ENCODE assay signal across 11 cellular contexts in genomic region chr1:224454337-224455055, GRCh38. TPM values are rescaled to one million over a fixed set of nuclear protein-coding genes. Genes with fewer than 3 reads are reported as not detected.
DNase-seq lines count a peak whose midpoint lies in the region; ATAC-seq and TF ChIP-seq lines count a peak whose summit lies in the region.
"Had no signal": no experiment of that assay in that cellular context is flagged by ENCODE, and none has a peak within 500 bp of the region (broad histone marks: within the 10 kb centered on the region; RNA-seq: fewer than 3 reads in every experiment).

No MANE protein-coding gene starts in this region.

- H3F3A ChIP-seq in MM.1S (ENCODE audit: insufficient read depth, low read length) = peaks cover 9% of the 10 kb centered on the region; the same call in 1 of the 2 replicates

- 42 to 52% methylated on average over 8 of the region's 8 CpGs for WGBS in esophagus, 2 donors

- no peak for ATAC-seq in HG02678 (IDR thresholded peaks at IDR 0.05; ENCODE audit: unreplicated experiment)

- no peak overlapping the region for H2AFZ ChIP-seq in MM.1S (ENCODE audit: low read length)

- intact Hi-C loops in dorsolateral prefrontal cortex (cut with DNase I) = loop anchor here in 1 of 2 donors (2.0 to 5.0 kb wide), 4 partner anchors 18 to 342 kb away; partner anchors contain the start of genes CNIH4, FBXO28 and NVL

- H3K4me1 ChIP-seq in MM.1S (ENCODE audit: low read length) (no peaks in the 10 kb centered on the region), esophagus (ENCODE audit: control insufficient read depth in 2 of 2, insufficient read depth in 2 of 2, low read length in 1 of 2) (peaks cover 3 to 10% of the 10 kb centered on the region in 2 donors), mucosa of rectum (ENCODE audit: control insufficient read depth in 2 of 2, insufficient read depth in 2 of 2, low read length in 2 of 2) (peaks cover 32 to 46% of the 10 kb centered on the region in 2 donors)

- H3K79me2 ChIP-seq in MM.1S (ENCODE audit: low read length) = no peaks in the 10 kb centered on the region

- no peaks in the 10 kb centered on the region for H3K9me2 ChIP-seq in MM.1S (replicated peaks; ENCODE audit: insufficient read depth, low read length)

- H4K20me1 ChIP-seq in MM.1S (ENCODE audit: insufficient read depth, low read length) = no peaks in the 10 kb centered on the region

- H3K9me3 ChIP-seq in MM.1S (replicated peaks; ENCODE audit: insufficient read depth, low read length) (no peaks in the 10 kb centered on the region), esophagus (ENCODE audit: control insufficient read depth in 2 of 2, insufficient read depth in 1 of 2, low read depth in 1 of 2, low read length in 1 of 2) (no peaks in the 10 kb centered on the region), mucosa of rectum (ENCODE audit: control insufficient read depth in 2 of 2, low read length in 2 of 2) (no peaks in the 10 kb centered on the region)
- H3K9me3 ChIP-seq: adrenal gland had no signal

- TF ChIP-seq CTCF in C4-2B (conservative IDR thresholded peaks at IDR 0.05) = no peak
- TF ChIP-seq CTCF in MM.1S (IDR thresholded peaks at IDR 0.05; ENCODE audit: low read length) = no peak
- TF ChIP-seq CTCF in dorsolateral prefrontal cortex (IDR thresholded peaks at IDR 0.05 in 54 of 56, conservative IDR thresholded peaks at IDR 0.05 in 2 of 56; ENCODE audit: low read depth in 1 of 56, partially characterized antibody in 56 of 56) = no peak

- H3K36me3 ChIP-seq in MM.1S (replicated peaks; ENCODE audit: insufficient read depth, low read length) (no peaks in the 10 kb centered on the region), esophagus (ENCODE audit: control insufficient read depth in 2 of 2, insufficient read depth in 2 of 2, low read length in 1 of 2) (no peaks in the 10 kb centered on the region), mucosa of rectum (ENCODE audit: control insufficient read depth in 2 of 2, insufficient read depth in 2 of 2, low read length in 2 of 2) (no peaks in the 10 kb centered on the region)
- H3K36me3 ChIP-seq: adrenal gland, WERI-Rb-1 had no signal

- H3K4me3 ChIP-seq in MM.1S (ENCODE audit: low read length) = no peak overlapping the region
- peak overlapping the region in 1 of 2 donors; percentile 7 for H3K4me3 ChIP-seq in esophagus (ENCODE audit: low read depth in 1 of 2, low read length in 2 of 2)
- H3K4me3 ChIP-seq in mucosa of rectum (ENCODE audit: low read length in 2 of 2) = peak overlapping the region; percentile 22 to 33
- no peak overlapping the region for H3K4me3 ChIP-seq in dorsolateral prefrontal cortex
- H3K4me3 ChIP-seq: adrenal gland had no signal

- no peaks in the 10 kb centered on the region for H3K27me3 ChIP-seq in MM.1S (replicated peaks; ENCODE audit: insufficient read depth, low read length)
- no peaks in the 10 kb centered on the region for H3K27me3 ChIP-seq in esophagus (ENCODE audit: control insufficient read depth in 1 of 2, insufficient read depth in 2 of 2, low read length in 2 of 2)
- H3K27me3 ChIP-seq in mucosa of rectum (ENCODE audit: control insufficient read depth in 2 of 2, insufficient read depth in 2 of 2, low read length in 2 of 2) = no peaks in the 10 kb centered on the region
- no peaks in the 10 kb centered on the region for H3K27me3 ChIP-seq in dorsolateral prefrontal cortex
- H3K27me3 ChIP-seq: adrenal gland had no signal

- peak overlapping the region; percentile 23; the same call in 1 of the 2 replicates for H3K4me2 ChIP-seq in MM.1S (ENCODE audit: low read depth, low read length)

- H3K9ac ChIP-seq in MM.1S (ENCODE audit: low read length) (no peak overlapping the region), mucosa of rectum (ENCODE audit: low read depth in 1 of 2, low read length in 2 of 2) (no peak overlapping the region)

- no peak for DNase-seq in MM.1S
- DNase-seq in central memory CD4-positive, alpha-beta T cell = no peak
- no peak for DNase-seq in dorsolateral prefrontal cortex
- DNase-seq in stimulated activated CD4-positive, alpha-beta T cell treated with anti-CD3 and anti-CD28 coated beads, Interleukin-2, amount 100 ng/mL, for 48 hours = no peak
- DNase-seq: adrenal gland, glutamatergic neuron, WERI-Rb-1 had no signal

- peak overlapping the region; percentile 67 for H3K27ac ChIP-seq in C4-2B
- H3K27ac ChIP-seq in MM.1S (ENCODE audit: low read length) = peak overlapping the region; percentile 31; the same call in 1 of the 2 replicates
- peak overlapping the region; percentile 90 to 93 for H3K27ac ChIP-seq in esophagus (ENCODE audit: low read depth in 2 of 2, low read length in 1 of 2)
- peak overlapping the region; percentile 70 to 76 for H3K27ac ChIP-seq in mucosa of rectum (ENCODE audit: low read depth in 2 of 2, low read length in 2 of 2)
- H3K27ac ChIP-seq in dorsolateral prefrontal cortex = no peak overlapping the region
- H3K27ac ChIP-seq: adrenal gland, WERI-Rb-1 had no signal

RNA-seq across cellular contexts. Expression of gene WDR26, which starts 19.9 kb away (rescaled TPM):
- 10 to 100 TPM; 43.1 to 63.7 TPM for polyA plus RNA-seq in esophagus
- total RNA-seq in dorsolateral prefrontal cortex = 10 to 100 TPM; 54.5 to 95.7 (median 71.1) TPM

Comparison
In these comparisons a context has a peak if more than half of its experiments do, and no peak if none do; other contexts are left out.
1. H3K27ac ChIP-seq: peak in C4-2B (single experiment), MM.1S (single experiment), esophagus (2 of 2) and mucosa of rectum (2 of 2); none in dorsolateral prefrontal cortex (0 of 59).
2. H3K4me3 ChIP-seq: peak in mucosa of rectum (2 of 2); none in MM.1S (single experiment) and dorsolateral prefrontal cortex (0 of 59).